ENCODE assay signal across 13 cellular contexts in the genomic region with DNA sequence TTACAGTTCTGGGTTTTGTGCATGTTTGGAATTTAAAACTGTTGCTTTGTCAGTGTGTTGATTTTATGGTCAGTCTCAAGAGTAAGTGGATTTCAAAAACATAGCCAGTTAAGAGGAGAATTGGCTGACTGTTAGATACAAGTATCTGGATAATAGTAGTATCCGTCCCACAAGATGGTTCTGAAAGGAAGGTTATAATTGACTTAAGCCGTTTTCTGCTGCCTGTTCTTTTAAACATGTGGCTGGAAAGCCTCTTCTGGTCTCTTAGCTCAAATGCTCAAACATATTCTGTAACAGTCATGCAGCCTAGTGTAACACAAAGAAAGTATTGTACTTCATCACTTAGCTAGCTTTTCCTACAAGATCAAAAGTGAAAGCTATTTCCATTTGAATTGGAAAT.
DNase-seq lines count a peak whose midpoint lies in the region; ATAC-seq and TF ChIP-seq lines count a peak whose summit lies in the region.
"Had no signal": no experiment of that assay in that cellular context is flagged by ENCODE, and none has a peak within 500 bp of the region (broad histone marks: within the 10 kb centered on the region; RNA-seq: fewer than 3 reads in every experiment).

No MANE protein-coding gene starts in this region.

- ATAC-seq in Right ventricle myocardium inferior (peak; percentile 74), left cardiac atrium (no peak), GM19023 (IDR thresholded peaks at IDR 0.05; ENCODE audit: unreplicated experiment) (no peak), right lobe of liver (no peak)
- ATAC-seq: effector memory CD8-positive, alpha-beta T cell; naive thymus-derived CD8-positive, alpha-beta T cell; stimulated activated naive CD8-positive, alpha-beta T cell treated with anti-CD3 and anti-CD28 coated beads, Interleukin-15, amount 100 ng/mL, for 72 hours had no signal

- 44% methylated on average over 2 of the region's 2 CpGs for WGBS in right lobe of liver (ENCODE audit: insufficient coverage, low coverage, low lambda C conversion rate, missing lambda C conversion rate)

- intact Hi-C loops in Right ventricle myocardium inferior (cut with DNase I) (no loop called here), left cardiac atrium (cut with DNase I) (no loop called here), right lobe of liver (cut with DNase I) (no loop called here)

- H3K9ac ChIP-seq in adipocyte (ENCODE audit: low read length) = peak overlapping the region; percentile 62

- H3K27me3 ChIP-seq in adipocyte (replicated peaks; ENCODE audit: control insufficient read depth, insufficient read depth, low read length) (no peaks in the 10 kb centered on the region), right lobe of liver (no peaks in the 10 kb centered on the region)

- DNase-seq in Right ventricle myocardium inferior (ENCODE audit: missing footprints) (no peak), left cardiac atrium (no peak), adipocyte (ENCODE audit: low read depth) (peak; percentile 55), left kidney (ENCODE audit: low read depth, low spot score) (peak; percentile 9), HK-2 (ENCODE audit: unreplicated experiment) (no peak), NCI-H1930 (lab: John Stamatoyannopoulos, UW) (no peak), right lobe of liver (no peak)
- DNase-seq: effector memory CD8-positive, alpha-beta T cell; naive thymus-derived CD8-positive, alpha-beta T cell; stimulated activated CD4-positive, alpha-beta T cell treated with anti-CD3 and anti-CD28 coated beads, Interleukin-4, amount 100 ng/mL, for 1 hour; stimulated activated naive CD8-positive, alpha-beta T cell treated with anti-CD3 and anti-CD28 coated beads, Interleukin-15, amount 100 ng/mL, for 72 hours; T1000 had no signal

- no peak overlapping the region for H3K27ac ChIP-seq in right lobe of liver

- H3K4me1 ChIP-seq in adipocyte (ENCODE audit: control insufficient read depth, insufficient read depth, low read length) (peaks cover 11% of the 10 kb centered on the region), right lobe of liver (no peaks in the 10 kb centered on the region)

- no peak for TF ChIP-seq CTCF in right lobe of liver (IDR thresholded peaks at IDR 0.05)

- peak overlapping the region; percentile 69 for H3K4me3 ChIP-seq in adipocyte (ENCODE audit: low read length)
- no peak overlapping the region for H3K4me3 ChIP-seq in right lobe of liver

- no peaks in the 10 kb centered on the region for H3K36me3 ChIP-seq in adipocyte (ENCODE audit: control insufficient read depth, insufficient read depth, low read length, severe bottlenecking)
- no peaks in the 10 kb centered on the region for H3K36me3 ChIP-seq in right lobe of liver

- TF ChIP-seq POLR2A in right lobe of liver (IDR thresholded peaks at IDR 0.05) = no peak

- H3K9me3 ChIP-seq in adipocyte (ENCODE audit: control insufficient read depth, low read length) = no peaks in the 10 kb centered on the region
- H3K9me3 ChIP-seq in right lobe of liver = no peaks in the 10 kb centered on the region

Comparison
In these comparisons a context has a peak if more than half of its experiments do, and no peak if none do; other contexts are left out.
1. DNase-seq: peak in adipocyte (single experiment) and left kidney (single experiment); none in Right ventricle myocardium inferior (single experiment), left cardiac atrium (single experiment), HK-2 (single experiment), NCI-H1930 (0 of 2) and right lobe of liver (0 of 3).